Comparison of ENCODE assay signal across 8 cellular contexts in genomic region chr3:51942603-51943450, GRCh38. TPM values are rescaled to one million over a fixed set of nuclear protein-coding genes. Genes with fewer than 3 reads are reported as not detected.
DNase-seq lines count a peak whose midpoint lies in the region; FAIRE-seq and TF ChIP-seq lines count a peak whose summit lies in the region.

No MANE protein-coding gene starts in this region.

- peaks cover 10% of the 10 kb centered on the region for H3K4me1 ChIP-seq in HAP-1
- peaks cover 36% of the 10 kb centered on the region for H3K4me1 ChIP-seq in adipocyte (ENCODE audit: control insufficient read depth, insufficient read depth, low read length)
- H3K4me1 ChIP-seq in hepatocyte (ENCODE audit: insufficient read depth): peaks cover 10% of the 10 kb centered on the region
- H3K4me1 ChIP-seq in small intestine (ENCODE audit: control insufficient read depth in 2 of 2, insufficient read depth in 1 of 2, low read depth in 1 of 2, low read length in 1 of 2): peaks cover 3 to 9% of the 10 kb centered on the region in 2 donors

- H3K9me3 ChIP-seq in HAP-1 (no peaks in the 10 kb centered on the region), adipocyte (ENCODE audit: control insufficient read depth, low read length) (no peaks in the 10 kb centered on the region), hepatocyte (ENCODE audit: low read depth) (no peaks in the 10 kb centered on the region), small intestine (ENCODE audit: control insufficient read depth, low read depth) (no peaks in the 10 kb centered on the region)

- H3K27me3 ChIP-seq in HAP-1 (ENCODE audit: low read depth) (no peaks in the 10 kb centered on the region), adipocyte (replicated peaks; ENCODE audit: control insufficient read depth, insufficient read depth, low read length) (no peaks in the 10 kb centered on the region), hepatocyte (no peaks in the 10 kb centered on the region), small intestine (ENCODE audit: control insufficient read depth in 2 of 2, insufficient read depth in 2 of 2, low read length in 2 of 2) (no peaks in the 10 kb centered on the region)

- H2AFZ ChIP-seq in hepatocyte: peak overlapping the region; percentile 33

- peak overlapping the region; percentile 82 for H3K27ac ChIP-seq in hepatocyte
- peak overlapping the region; percentile 93 to 94 for H3K27ac ChIP-seq in small intestine (ENCODE audit: low read depth in 1 of 2, low read length in 1 of 2)

- no peaks in the 10 kb centered on the region for H3K9me2 ChIP-seq in hepatocyte (replicated peaks; ENCODE audit: insufficient read depth)

- no peak for TF ChIP-seq CTCF in hepatocyte (IDR thresholded peaks at IDR 0.05; ENCODE audit: poor library complexity)

- H3K36me3 ChIP-seq in HAP-1 (replicated peaks) (peaks cover 12% of the 10 kb centered on the region), adipocyte (ENCODE audit: control insufficient read depth, insufficient read depth, low read length, severe bottlenecking) (peaks cover 42% of the 10 kb centered on the region), hepatocyte (replicated peaks; ENCODE audit: insufficient read depth, low read depth) (no peaks in the 10 kb centered on the region), small intestine (ENCODE audit: control insufficient read depth in 2 of 2, insufficient read depth in 2 of 2, low read length in 2 of 2) (no peaks in the 10 kb centered on the region)

- peak; percentile 29 for DNase-seq in COLO668 (lab: John Stamatoyannopoulos, UW; ENCODE audit: unreplicated experiment)
- peak in 1 of 2 experiments; percentile 50 for DNase-seq in HAP-1 (ENCODE audit: low spot score in 2 of 2)
- DNase-seq in RPMI7951 (ENCODE audit: low read depth): peak; percentile 69
- peak; percentile 55 for DNase-seq in adipocyte (ENCODE audit: low read depth)
- DNase-seq in hepatocyte (ENCODE audit: low spot score): peak; percentile 63
- DNase-seq in small intestine: peak; percentile 80
- no peak for DNase-seq in NCI-H526 (lab: John Stamatoyannopoulos, UW)
- no peak for DNase-seq in UCSD-AML1 (lab: John Stamatoyannopoulos, UW; ENCODE audit: unreplicated experiment)

- H3K79me2 ChIP-seq in hepatocyte: peaks cover 24% of the 10 kb centered on the region

- no peak for FAIRE-seq in small intestine (lab: Jason Lieb, UNC)

- H4K20me1 ChIP-seq in hepatocyte (ENCODE audit: insufficient read depth, poor library complexity, severe bottlenecking): no peaks in the 10 kb centered on the region

- peak overlapping the region; percentile 95 for H3K9ac ChIP-seq in adipocyte (ENCODE audit: low read length)

- H3K4me2 ChIP-seq in hepatocyte: peak overlapping the region; percentile 72

- H3K4me3 ChIP-seq in HAP-1 (peak overlapping the region; percentile 33), adipocyte (ENCODE audit: low read length) (peak overlapping the region; percentile 78), hepatocyte (no peak overlapping the region), small intestine (ENCODE audit: low read depth in 1 of 2, low read length in 2 of 2) (peak overlapping the region; percentile 24 to 29)

- in situ Hi-C loops in HAP-1 (cut with MboI; ENCODE audit: low sequenced_read_pairs): no loop called here

- 72% methylated on average over 16 of the region's 17 CpGs for WGBS in hepatocyte (ENCODE audit: low lambda C conversion rate, missing lambda C conversion rate)
- WGBS in small intestine, 3 donors: 24 to 46% (median 32%) methylated on average over 17 of the region's 17 CpGs

RNA-seq across cellular contexts. Expression of gene PARP3, which starts 0.7 kb away (rescaled TPM):
- total RNA-seq in RPMI7951 (2014; rRNA removed; shearing (Covaris generic)): 31.4 and 34.0 TPM in 2 replicates
- total RNA-seq in hepatocyte: 7.0 and 9.3 TPM in 2 replicates
- polyA plus RNA-seq in hepatocyte: 10.3 and 11.6 TPM in 2 replicates
- polyA plus RNA-seq in small intestine: 10 to 100 TPM; 32.8 to 59.5 (median 38.9) TPM

RNA-seq across cellular contexts. Expression of gene RRP9, which starts 1.1 kb away (rescaled TPM):
- 29.0 and 37.6 TPM in 2 replicates for total RNA-seq in RPMI7951 (2014; rRNA removed; shearing (Covaris generic))
- 14.0 and 17.5 TPM in 2 replicates for total RNA-seq in hepatocyte
- polyA plus RNA-seq in hepatocyte (23.1 and 32.8 TPM in 2 replicates), small intestine (10 to 100 TPM in 2 of 3 donors, 1 to 10 TPM in 1; 8.9 to 26.0 (median 14.6) TPM)

RNA-seq across cellular contexts. Expression of gene GPR62, which starts 12.4 kb away (rescaled TPM):
- total RNA-seq in RPMI7951 (2014; rRNA removed; shearing (Covaris generic)): not detected in 2 replicates
- not detected in 2 replicates for total RNA-seq in hepatocyte
- polyA plus RNA-seq in hepatocyte: 0.08 TPM in 1 of 2 replicates, not detected in the other
- polyA plus RNA-seq in small intestine: under 1 TPM in 1 of 3 donors, not detected in 2; 0.09 TPM

RNA-seq across cellular contexts. Expression of gene PCBP4, which starts 24.4 kb away (rescaled TPM):
- 65.7 and 72.5 TPM in 2 replicates for total RNA-seq in RPMI7951 (2014; rRNA removed; shearing (Covaris generic))
- 48.6 and 60.2 TPM in 2 replicates for total RNA-seq in hepatocyte
- polyA plus RNA-seq in hepatocyte (42.4 and 53.7 TPM in 2 replicates), small intestine (10 to 100 TPM; 24.0 to 60.8 (median 45.4) TPM)

RNA-seq across cellular contexts. Expression of gene ABHD14B, which starts 31.0 kb away (rescaled TPM):
- 36.8 and 37.5 TPM in 2 replicates for total RNA-seq in RPMI7951 (2014; rRNA removed; shearing (Covaris generic))
- total RNA-seq in hepatocyte: 31.9 and 32.8 TPM in 2 replicates
- 40.2 and 48.4 TPM in 2 replicates for polyA plus RNA-seq in hepatocyte
- 100 to 1,000 TPM in 2 of 3 donors, 10 to 100 TPM in 1; 71.3 to 164 (median 131) TPM for polyA plus RNA-seq in small intestine

Comparison
In these comparisons a context has a peak if more than half of its experiments do, and no peak if none do; other contexts are left out.
1. DNase-seq: peak in COLO668 (single experiment), RPMI7951 (single experiment), adipocyte (single experiment), hepatocyte (single experiment) and small intestine (single experiment); none in NCI-H526 (0 of 2) and UCSD-AML1 (single experiment).